ENCODE assay signal across 1 cellular context in genomic region chr7:6403907-6404306, GRCh38.
TF ChIP-seq lines count a peak whose summit lies in the region.

No MANE protein-coding gene starts in this region.

TF ChIP-seq in IMR-90, 13 proteins besides CTCF, POLR2A, EP300 and RAD21:
- TF ChIP-seq RCOR1 (IDR thresholded peaks at IDR 0.05; ENCODE audit: insufficient replicate concordance, low read length) (no peak), MAFK (IDR thresholded peaks at IDR 0.05; ENCODE audit: low read depth, low read length) (no peak), NFE2L2 (IDR thresholded peaks at IDR 0.05; ENCODE audit: low read depth, low read length) (no peak), BHLHE40 (IDR thresholded peaks at IDR 0.05; ENCODE audit: low read depth, low read length) (no peak), RFX5 (IDR thresholded peaks at IDR 0.05; ENCODE audit: low read depth, low read length) (no peak), FOS (IDR thresholded peaks at IDR 0.05; ENCODE audit: low read depth, low read length) (no peak), ELK1 (IDR thresholded peaks at IDR 0.05; ENCODE audit: borderline replicate concordance, low read depth, low read length) (no peak), CHD1 (IDR thresholded peaks at IDR 0.05; ENCODE audit: low read depth, low read length) (no peak), CEBPB (IDR thresholded peaks at IDR 0.05; ENCODE audit: low read depth, low read length) (no peak), SMC3 (IDR thresholded peaks at IDR 0.05; ENCODE audit: low read depth, low read length) (no peak), MAZ (IDR thresholded peaks at IDR 0.05; ENCODE audit: borderline replicate concordance, low read depth, low read length) (no peak), MXI1 (IDR thresholded peaks at IDR 0.05; ENCODE audit: borderline replicate concordance, low read depth, low read length) (no peak)
TF ChIP-seq in IMR-90: peak in this region for 0.
